ENCODE assay signal across 17 cellular contexts in the genomic region with DNA sequence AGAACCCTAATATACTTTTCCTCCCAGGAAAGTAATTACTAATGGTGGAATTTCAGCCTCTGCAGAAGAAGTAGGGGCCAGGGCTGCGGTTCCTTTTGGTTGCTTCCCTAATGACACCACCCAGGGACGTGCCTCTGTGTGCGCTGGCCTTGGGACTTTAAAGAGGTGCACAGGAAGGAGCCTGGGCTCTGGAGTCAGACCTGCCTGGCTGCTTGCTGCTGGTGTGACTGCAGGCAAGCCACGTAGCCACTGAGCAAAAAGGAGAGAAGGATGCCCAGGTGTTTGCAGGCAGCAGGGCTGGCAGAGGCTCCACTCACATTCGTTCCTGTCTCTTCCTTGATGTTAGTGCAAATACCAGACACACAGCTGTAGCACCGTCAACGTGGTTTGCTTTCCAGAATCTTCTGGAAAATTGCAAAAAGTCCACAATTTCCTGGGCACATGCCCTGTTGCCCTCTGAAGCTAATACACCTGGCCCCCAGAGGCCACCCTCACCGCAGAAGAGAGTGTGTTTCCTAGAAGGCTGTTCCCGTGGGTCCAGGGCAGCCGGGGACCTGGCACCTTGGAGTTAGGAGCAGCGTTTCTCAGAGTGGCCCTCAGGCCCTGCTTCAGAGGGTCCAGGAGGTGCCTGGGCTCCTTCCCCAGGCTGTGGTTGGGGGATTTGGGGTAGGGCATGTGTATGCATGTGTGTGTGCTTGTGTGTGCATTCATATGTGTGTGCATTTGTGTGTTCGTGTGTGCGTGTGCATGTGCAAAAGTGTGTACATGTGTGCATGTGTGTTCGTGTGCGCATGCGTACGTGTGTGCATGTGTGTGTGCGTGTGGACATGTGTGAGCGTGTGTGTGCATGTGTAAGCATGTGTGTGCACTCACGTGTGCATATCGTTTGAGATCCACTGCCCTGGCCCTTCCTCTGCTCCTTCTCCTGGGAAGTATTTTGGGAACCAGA. TPM values are rescaled to one million over a fixed set of nuclear protein-coding genes. Genes with fewer than 3 reads are reported as not detected.
A peak's percentile ranks its signal among the peaks of the same experiment; 100 is the strongest.
DNase-seq lines count a peak whose midpoint lies in the region; ATAC-seq, FAIRE-seq and TF ChIP-seq lines count a peak whose summit lies in the region.
"Had no signal": no experiment of that assay in that cellular context is flagged by ENCODE, and none has a peak within 500 bp of the region (broad histone marks: within the 10 kb centered on the region; RNA-seq: fewer than 3 reads in every experiment).

No MANE protein-coding gene starts in this region.

- H3K27me3 ChIP-seq in K562 (ENCODE audit: control insufficient read depth in 2 of 2, insufficient read depth in 2 of 2, low read length in 2 of 2): peaks cover 63 to 92% of the 10 kb centered on the region in 2 experiments
- no peaks in the 10 kb centered on the region for H3K27me3 ChIP-seq in trophoblast cell (ENCODE audit: insufficient read depth, low read length)
- H3K27me3 ChIP-seq: BE2C had no signal

- no peak overlapping the region for H3K4me3 ChIP-seq in HEK293 (ENCODE audit: low read depth, low read length)
- no peak overlapping the region for H3K4me3 ChIP-seq in K562
- peak overlapping the region; percentile 41 for H3K4me3 ChIP-seq in trophoblast cell (ENCODE audit: low read depth, low read length)

- H3K36me3 Mint-ChIP-seq in glutamatergic neuron (ENCODE audit: unreplicated experiment) (peaks cover 5% of the 10 kb centered on the region), Calu3 (ENCODE audit: insufficient read depth, unreplicated experiment) (no peaks in the 10 kb centered on the region)
- H3K36me3 Mint-ChIP-seq: CD8-positive, alpha-beta memory T cell; IgD-negative memory B cell had no signal

- no peak overlapping the region for H3K4ac ChIP-seq in trophoblast cell (ENCODE audit: low read depth, low read length)

- no peak overlapping the region for H3K9ac ChIP-seq in K562 (ENCODE audit: insufficient read depth in 1 of 2, low read depth in 2 of 2, low read length in 2 of 2)
- no peak overlapping the region for H3K9ac ChIP-seq in trophoblast cell (ENCODE audit: low read length)

- no peak overlapping the region for H2AFZ ChIP-seq in K562 (ENCODE audit: low read depth, low read length)
- H2AFZ ChIP-seq in trophoblast cell (ENCODE audit: insufficient read depth, low read length, poor library complexity): no peak overlapping the region

- H3K9me1 ChIP-seq in K562 (ENCODE audit: control insufficient read depth, insufficient read depth, low read length): no peaks in the 10 kb centered on the region

- peak overlapping the region; percentile 52 for H3K27ac Mint-ChIP-seq in glutamatergic neuron (ENCODE audit: unreplicated experiment)
- no peak overlapping the region for H3K27ac Mint-ChIP-seq in Calu3 (ENCODE audit: unreplicated experiment)
- H3K27ac Mint-ChIP-seq: IgD-negative memory B cell had no signal

- H3K36me3 ChIP-seq in HEK293 (ENCODE audit: control insufficient read depth in 2 of 2, insufficient read depth in 1 of 2, low read length in 2 of 2) (no peaks in the 10 kb centered on the region), K562 (ENCODE audit: control insufficient read depth, insufficient read depth, low read length) (no peaks in the 10 kb centered on the region), trophoblast cell (ENCODE audit: control insufficient read depth in 1 of 2, insufficient read depth in 2 of 2, low read length in 2 of 2) (no peaks in the 10 kb centered on the region)
- H3K36me3 ChIP-seq: BE2C had no signal

- H3K4me2 ChIP-seq in K562 (ENCODE audit: insufficient read depth, low read length): no peak overlapping the region
- no peak overlapping the region for H3K4me2 ChIP-seq in trophoblast cell (ENCODE audit: low read length)

- H3K4me1 ChIP-seq in HEK293 (ENCODE audit: control insufficient read depth, insufficient read depth, low read length): no peaks in the 10 kb centered on the region
- H3K4me1 ChIP-seq in K562 (replicated peaks in 1 of 2; ENCODE audit: control insufficient read depth in 2 of 2, insufficient read depth in 2 of 2, low read length in 2 of 2): no peaks in the 10 kb centered on the region; a peak in 1 of 5 replicates
- no peaks in the 10 kb centered on the region for H3K4me1 ChIP-seq in trophoblast cell (ENCODE audit: control insufficient read depth in 1 of 2, insufficient read depth in 2 of 2, low read length in 2 of 2)

- H4K20me1 ChIP-seq in K562 (replicated peaks; ENCODE audit: control insufficient read depth, insufficient read depth, low read length): no peaks in the 10 kb centered on the region; the same call in 1 of the 2 replicates

- no peak overlapping the region for H4K8ac ChIP-seq in trophoblast cell (ENCODE audit: low read depth, low read length)

- POLR2A ChIA-PET in HEK293 (lab: Yijun Ruan, JAX) (no interaction called here), K562 (lab: Yijun Ruan, JAX) (interaction anchor here (0.6 to 1.2 kb wide), 3 partner anchors 11 to 42 kb away, joined by 3 read pairs; no protein-coding TSS in a partner anchor)

- FAIRE-seq in K562 (lab: Jason Lieb, UNC): no peak
- FAIRE-seq: GM12891 had no signal

- no peak overlapping the region for H3K14ac ChIP-seq in trophoblast cell (ENCODE audit: low read length)

- intact Hi-C loops in K562 (cut with micrococcal nuclease): no loop called here
- intact Hi-C loops in Calu3 (cut with micrococcal nuclease; ENCODE audit: unreplicated experiment): no loop called here

- H2BK120ac ChIP-seq in trophoblast cell (ENCODE audit: insufficient read depth, low read length, poor library complexity): no peak overlapping the region

- H3K9me3 ChIP-seq in HEK293 (ENCODE audit: control insufficient read depth, insufficient read depth, low read depth, low read length) (no peaks in the 10 kb centered on the region), K562 (replicated peaks; ENCODE audit: control insufficient read depth, insufficient read depth, low read depth, low read length) (no peaks in the 10 kb centered on the region), trophoblast cell (ENCODE audit: insufficient read depth, low read depth, low read length) (no peaks in the 10 kb centered on the region)
- H3K9me3 ChIP-seq: BE2C had no signal

- TF ChIP-seq POLR2A in K562 (conservative IDR thresholded peaks at IDR 0.05): no peak

- no peak for TF ChIP-seq EP300 in K562 (IDR thresholded peaks at IDR 0.05; ENCODE audit: low read length)

- CTCF ChIA-PET in HEK293 (lab: Yijun Ruan, JAX) (no interaction called here), K562 (lab: Yijun Ruan, JAX; ENCODE audit: low intra/inter-chr PET ratio) (no interaction called here), Calu3 (lab: Charles Lee) (no interaction called here)

- no peak for ATAC-seq in K562
- no peak for ATAC-seq in GM21526 (IDR thresholded peaks at IDR 0.05; ENCODE audit: low FRiP score, unreplicated experiment)

- H2AK5ac ChIP-seq in trophoblast cell (ENCODE audit: low read length): no peak overlapping the region

- H4K91ac ChIP-seq in trophoblast cell (ENCODE audit: low read depth, low read length): no peak overlapping the region

- peaks cover 7% of the 10 kb centered on the region for H3K27me3 Mint-ChIP-seq in glutamatergic neuron (ENCODE audit: unreplicated experiment)
- peaks cover 100% of the 10 kb centered on the region for H3K27me3 Mint-ChIP-seq in Calu3 (ENCODE audit: unreplicated experiment)

- H3K79me2 ChIP-seq in K562 (ENCODE audit: control insufficient read depth, insufficient read depth, low read length) (no peaks in the 10 kb centered on the region), trophoblast cell (ENCODE audit: control insufficient read depth, insufficient read depth, low read length, poor library complexity) (no peaks in the 10 kb centered on the region)

- no peak for TF ChIP-seq RAD21 in K562 (CRISPR knock-in tag; conservative IDR thresholded peaks at IDR 0.05 in 1 of 2, IDR thresholded peaks at IDR 0.05 in 1 of 2)

- BruUV-seq in K562 (replicated peaks; lab: Mats Ljungman, UMichigan) (no TSS peak), Calu3 (replicated peaks; lab: Mats Ljungman, UMichigan) (no TSS peak)

- 6% methylated on average over 21 of the region's 21 CpGs for WGBS in K562 (ENCODE audit: insufficient coverage, low coverage, missing lambda C conversion rate)
- no CpG with 5 or more reads among the region's 21 CpGs for WGBS in trophoblast cell (ENCODE audit: extremely low coverage, insufficient coverage, insufficient read length)

- no peak overlapping the region for H3K23ac ChIP-seq in trophoblast cell (ENCODE audit: low read length)

- H3K27ac ChIP-seq in HEK293 (ENCODE audit: extremely low read depth, low read depth, low read length): no peak overlapping the region
- H3K27ac ChIP-seq in K562 (ENCODE audit: extremely low read depth, low read depth, low read length): no peak overlapping the region
- H3K27ac ChIP-seq in trophoblast cell (ENCODE audit: low read depth, low read length): no peak overlapping the region

- DNase-seq in K562 (ENCODE audit: extremely low read depth in 1 of 4, low spot score in 3 of 4): no peak
- no peak for DNase-seq in glutamatergic neuron
- no peak for DNase-seq in trophoblast cell
- DNase-seq in medulla oblongata (ENCODE audit: extremely low spot score): no peak
- DNase-seq in Calu3: no peak
- DNase-seq in stimulated activated CD4-positive, alpha-beta T cell treated with anti-CD3 and anti-CD28 coated beads, Interleukin-15, amount 100 ng/mL, for 24 hours: no peak
- DNase-seq: BE2C; CD8-positive, alpha-beta memory T cell; DND-41; GOT3; NCI-H1105; NCI-H1694; SIG-M5 had no signal

- in situ Hi-C loops in K562 (cut with MboI): no loop called here

- no peak overlapping the region for H3K18ac ChIP-seq in trophoblast cell (ENCODE audit: low read length)

- no peak overlapping the region for H4K12ac ChIP-seq in trophoblast cell (ENCODE audit: low read depth, low read length)

- no peaks in the 10 kb centered on the region for H3K79me1 ChIP-seq in trophoblast cell (ENCODE audit: low read length)

- no peak overlapping the region for H2BK5ac ChIP-seq in trophoblast cell (ENCODE audit: low read depth, low read length, poor library complexity)

- TF ChIP-seq CTCF in HEK293 (tag by site-specific recombination; IDR thresholded peaks at IDR 0.05) (no peak), K562 (IDR thresholded peaks at IDR 0.05 in 2 of 3, conservative IDR thresholded peaks at IDR 0.05 in 1 of 3; ENCODE audit: insufficient read depth in 2 of 3, low read depth in 1 of 3, low read length in 3 of 3) (no peak), glutamatergic neuron (IDR thresholded peaks at IDR 0.05; ENCODE audit: partially characterized antibody, unreplicated experiment) (no peak), Calu3 (IDR thresholded peaks at IDR 0.05; ENCODE audit: unreplicated experiment) (no peak)

- no peak overlapping the region for H3K4me3 Mint-ChIP-seq in glutamatergic neuron (ENCODE audit: unreplicated experiment)
- H3K4me3 Mint-ChIP-seq in Calu3 (ENCODE audit: low read depth, unreplicated experiment): no peak overlapping the region
- H3K4me3 Mint-ChIP-seq: CD8-positive, alpha-beta memory T cell; IgD-negative memory B cell had no signal

- H3K9me3 Mint-ChIP-seq in glutamatergic neuron (ENCODE audit: unreplicated experiment): peaks cover 7% of the 10 kb centered on the region
- H3K9me3 Mint-ChIP-seq in Calu3 (ENCODE audit: low read depth, unreplicated experiment): no peaks in the 10 kb centered on the region
- H3K9me3 Mint-ChIP-seq: CD8-positive, alpha-beta memory T cell; IgD-negative memory B cell had no signal

- H3K4me1 Mint-ChIP-seq in glutamatergic neuron (ENCODE audit: low read depth, unreplicated experiment) (peaks cover 11% of the 10 kb centered on the region), Calu3 (ENCODE audit: low read depth, unreplicated experiment) (no peaks in the 10 kb centered on the region)
- H3K4me1 Mint-ChIP-seq: CD8-positive, alpha-beta memory T cell had no signal

- no peak overlapping the region for H2BK12ac ChIP-seq in trophoblast cell (ENCODE audit: low read length)

RNA-seq across cellular contexts. Expression of gene PRKAG2, which starts 12.8 kb away (rescaled TPM):
- total RNA-seq in K562 (2011; cell fraction: chromatin; rRNA removed; ENCODE audit: low replicate concordance): 7.2 and 11.4 TPM in 2 replicates
- total RNA-seq in K562 (2011; cell fraction: nucleolus; rRNA removed): 2.8 and 4.7 TPM in 2 replicates
- total RNA-seq in K562 (2011; cell fraction: nucleoplasm; rRNA removed): 4.8 and 6.9 TPM in 2 replicates
- total RNA-seq in K562 (2014; rRNA removed): 3.1 TPM in 2 replicates
- total RNA-seq in K562 (2014; rRNA removed; fragmentation: Illumina TruSeq; extraction: Trizol): 3.3 and 3.9 TPM in 2 replicates
- 1.8 and 2.8 TPM in 2 replicates for total RNA-seq in K562 (2015; rRNA removed; fragmentation: Illumina TruSeq; extraction: Trizol)
- 3.6 and 5.0 TPM in 2 replicates for total RNA-seq in K562 (2021)
- polyA plus RNA-seq in K562 (2011; rRNA removed): 3.8 and 5.6 TPM in 2 replicates
- polyA plus RNA-seq in K562 (2011; cell fraction: cytosol; rRNA removed): 1.3 and 1.8 TPM in 2 replicates
- polyA plus RNA-seq in K562 (2011; cell fraction: nucleus; rRNA removed): 3.0 and 4.6 TPM in 2 replicates
- 2.3 and 2.7 TPM in 2 replicates for polyA plus RNA-seq in K562 (2012)
- 3.2 and 4.0 TPM in 2 replicates for polyA plus RNA-seq in K562 (2014; fragmentation: Illumina TruSeq; extraction: Trizol)
- 1 to 10 TPM in 1 of 2 experiments, under 1 TPM in 1; 0.99 to 1.1 TPM for polyA plus RNA-seq in K562 (2014; fragmentation: Nextera tagmentation; extraction: Ambion mirVana)
- polyA plus RNA-seq in K562 (2014; rRNA removed): 3.5 and 3.6 TPM in 2 replicates
- 4.2 and 6.0 TPM in 2 replicates for polyA minus RNA-seq in K562 (2011; rRNA and poly(A)+ RNA removed)
- 2.1 TPM in 1 of 2 replicates, not detected in the other for polyA minus RNA-seq in K562 (2011; cell fraction: cytosol; rRNA and poly(A)+ RNA removed)
- 2.4 and 2.7 TPM in 2 replicates for polyA minus RNA-seq in K562 (2011; cell fraction: nucleus; rRNA and poly(A)+ RNA removed)
- 24.7 TPM for total RNA-seq in glutamatergic neuron (ENCODE audit: unreplicated experiment)
- 34.2 and 36.3 TPM in 2 replicates for polyA plus RNA-seq in trophoblast cell (2013)
- total RNA-seq in Calu3 (2022): 22.4 and 22.6 TPM in 2 replicates
